13 cellular contexts compared by ENCODE assay signal in genomic region chr12:46657416-46658411, GRCh38.
DNase-seq lines count a peak whose midpoint lies in the region; ATAC-seq and TF ChIP-seq lines count a peak whose summit lies in the region.
"Had no signal": no experiment of that assay in that cellular context is flagged by ENCODE, and none has a peak within 500 bp of the region (broad histone marks: within the 10 kb centered on the region; RNA-seq: fewer than 3 reads in every experiment).

No MANE protein-coding gene starts in this region.

- H3K9ac ChIP-seq in parathyroid adenoma = no peak overlapping the region

- H3K4me1 ChIP-seq in parathyroid adenoma = peaks cover 22% of the 10 kb centered on the region

- peak overlapping the region; percentile 15 for H3K27ac ChIP-seq in parathyroid adenoma

- peak overlapping the region; percentile 7 for H2AFZ ChIP-seq in parathyroid adenoma

- no peaks in the 10 kb centered on the region for H3K9me3 ChIP-seq in parathyroid adenoma (ENCODE audit: control insufficient read depth, low read length)
- H3K9me3 ChIP-seq: Peyer's patch had no signal

- TF ChIP-seq CTCF in fibroblast of the aortic adventitia (IDR thresholded peaks at IDR 0.05; ENCODE audit: insufficient read depth, low read length) = no peak
- no peak for TF ChIP-seq CTCF in parathyroid adenoma (IDR thresholded peaks at IDR 0.05)
- no peak for TF ChIP-seq CTCF in GM13976 (IDR thresholded peaks at IDR 0.05; ENCODE audit: borderline replicate concordance, control extremely low read depth, extremely low read depth, insufficient read depth, missing control alignments)

- in situ Hi-C loops in GM13976 (cut with MboI; ENCODE audit: low sequenced_read_pairs, unreplicated experiment) = no loop called here

- H3K4me2 ChIP-seq in parathyroid adenoma (ENCODE audit: low read length) = no peak overlapping the region

- no peak for ATAC-seq in HG02642 (IDR thresholded peaks at IDR 0.05; ENCODE audit: poor library complexity, unreplicated experiment)

- no peaks in the 10 kb centered on the region for H3K36me3 ChIP-seq in parathyroid adenoma (ENCODE audit: control insufficient read depth, insufficient read depth, low read length)
- H3K36me3 ChIP-seq: Peyer's patch had no signal

- H3K79me2 ChIP-seq in parathyroid adenoma = no peaks in the 10 kb centered on the region

- no peak overlapping the region for H3K4me3 ChIP-seq in fibroblast of the aortic adventitia (ENCODE audit: low read depth, low read length)
- H3K4me3 ChIP-seq in parathyroid adenoma (ENCODE audit: low read depth, low read length) = no peak overlapping the region
- H3K4me3 ChIP-seq: Peyer's patch had no signal

- no peaks in the 10 kb centered on the region for H3K27me3 ChIP-seq in parathyroid adenoma (ENCODE audit: control insufficient read depth, insufficient read depth, low read length)
- H3K27me3 ChIP-seq: Peyer's patch had no signal

- DNase-seq in ELR (ENCODE audit: low read depth) = peak; percentile 62
- peak; percentile 62 for DNase-seq in amniotic epithelial cell (ENCODE audit: low read depth)
- peak; percentile 51 for DNase-seq in fibroblast of the aortic adventitia (ENCODE audit: low read depth)
- no peak for DNase-seq in DMS79 (lab: John Stamatoyannopoulos, UW)
- DNase-seq in NCI-H774 (lab: John Stamatoyannopoulos, UW) = no peak
- DNase-seq in GM13976 (ENCODE audit: low spot score) = no peak
- DNase-seq: activated CD4-positive, alpha-beta T cell treated with anti-CD3 and anti-CD28 coated beads, Interleukin-2, amount 50 U/mL, for 1 hour; DMS 273 treated with DMSO at 0.1 percent for 48 hours; NCI-H1417 treated with DMSO at 0.1 percent for 48 hours; Peyer's patch; T-helper 2 cell had no signal

Comparison
In these comparisons a context has a peak if more than half of its experiments do, and no peak if none do; other contexts are left out.
1. DNase-seq: peak in ELR (single experiment), amniotic epithelial cell (single experiment) and fibroblast of the aortic adventitia (single experiment); none in DMS79 (single experiment), NCI-H774 (single experiment) and GM13976 (single experiment).